ENCODE assay signal across 8 cellular contexts in genomic region chr18:7568426-7568825, GRCh38. TPM values are rescaled to one million over a fixed set of nuclear protein-coding genes. Genes with fewer than 3 reads are reported as not detected.
DNase-seq lines count a peak whose midpoint lies in the region; ATAC-seq, FAIRE-seq and TF ChIP-seq lines count a peak whose summit lies in the region.

No MANE protein-coding gene starts in this region.

- 1% methylated on average over 22 of the region's 44 CpGs; no CpG with 5 or more reads in 1 of the 2 experiments for WGBS in H1 (ENCODE audit: extremely low coverage in 1 of 2, insufficient coverage in 1 of 2, insufficient read length in 1 of 2, insufficient replicate concordance in 2 of 2, low coverage in 1 of 2, low lambda C conversion rate in 2 of 2, missing lambda C conversion rate in 1 of 2), 2 experiments
- 1% methylated on average over 27 of the region's 44 CpGs; no CpG with 5 or more reads in 1 of the 2 donors for WGBS in upper lobe of left lung, 2 donors

- H3K9me3 Mint-ChIP-seq in activated T-cell treated with anti-CD3 and anti-CD28 coated beads, Interleukin-2, amount 50 U/mL, for 24 hours, result peaks cover 10% of the 10 kb centered on the region
- H3K9me3 Mint-ChIP-seq in activated naive CD4-positive, alpha-beta T cell treated with anti-CD3 and anti-CD28 coated beads, Interleukin-2, amount 10 ng/mL, durations not matched to agents 7 days and 5 days, result no peaks in the 10 kb centered on the region

- ATAC-seq in upper lobe of left lung (ENCODE audit: low FRiP score in 2 of 2) (peak; percentile 6 to 18), GM18502 (IDR thresholded peaks at IDR 0.05; ENCODE audit: poor library complexity, unreplicated experiment) (no peak), GM21390 (IDR thresholded peaks at IDR 0.05; ENCODE audit: unreplicated experiment) (no peak)

- TF ChIP-seq RAD21 in H1 (IDR thresholded peaks at IDR 0.05 in 1 of 2, conservative IDR thresholded peaks at IDR 0.05 in 1 of 2; ENCODE audit: low read depth in 2 of 2, low read length in 2 of 2), result peak; percentile 15 to 22; a peak in 2 of 4 replicates

- H3K4me1 Mint-ChIP-seq in activated T-cell treated with anti-CD3 and anti-CD28 coated beads, Interleukin-2, amount 50 U/mL, for 24 hours (ENCODE audit: low read depth), result peaks cover 6% of the 10 kb centered on the region
- H3K4me1 Mint-ChIP-seq in activated naive CD4-positive, alpha-beta T cell treated with anti-CD3 and anti-CD28 coated beads, Interleukin-2, amount 10 ng/mL, durations not matched to agents 7 days and 5 days, result peaks cover 4% of the 10 kb centered on the region

- peaks cover 58% of the 10 kb centered on the region for H3K27me3 Mint-ChIP-seq in activated T-cell treated with anti-CD3 and anti-CD28 coated beads, Interleukin-2, amount 50 U/mL, for 24 hours
- H3K27me3 Mint-ChIP-seq in activated naive CD4-positive, alpha-beta T cell treated with anti-CD3 and anti-CD28 coated beads, Interleukin-2, amount 10 ng/mL, durations not matched to agents 7 days and 5 days, result peaks cover 47% of the 10 kb centered on the region

- H3K9me3 ChIP-seq in H1 (ENCODE audit: insufficient read depth in 2 of 2, low read depth in 1 of 2, low read length in 1 of 2), result no peaks in the 10 kb centered on the region
- H3K9me3 ChIP-seq in upper lobe of left lung, result no peaks in the 10 kb centered on the region

- H3K23me2 ChIP-seq in H1 (ENCODE audit: low read depth, low read length), result peaks cover 15% of the 10 kb centered on the region; the same call in 1 of the 2 replicates

- peak; percentile 32 for DNase-seq in activated T-cell treated with anti-CD3 and anti-CD28 coated beads, Interleukin-2, amount 50 U/mL, for 24 hours
- DNase-seq in activated T-cell treated with anti-CD3 and anti-CD28 coated beads, Interleukin-2, amount 50 U/mL, for 1 hour, result no peak
- DNase-seq in H1 (ENCODE audit: low read depth in 1 of 2, low spot score in 2 of 2), result no peak
- DNase-seq in lung microvascular endothelial cell (ENCODE audit: low read depth in 2 of 2), result peak; percentile 31 to 65
- peak; percentile 38 to 90 for DNase-seq in upper lobe of left lung
- DNase-seq in activated naive CD4-positive, alpha-beta T cell treated with anti-CD3 and anti-CD28 coated beads, Interleukin-2, amount 10 ng/mL, durations not matched to agents 7 days and 5 days, result no peak

- POLR2A ChIA-PET in H1 (lab: Charles Lee; ENCODE audit: partially characterized antibody), result interaction anchor here (1.6 kb wide), 1 partner anchor 38 kb away, joined by 3 read pairs; no protein-coding TSS in a partner anchor

- peak overlapping the region; percentile 36 for H3K4me3 Mint-ChIP-seq in activated T-cell treated with anti-CD3 and anti-CD28 coated beads, Interleukin-2, amount 50 U/mL, for 24 hours
- no peak overlapping the region for H3K4me3 Mint-ChIP-seq in activated naive CD4-positive, alpha-beta T cell treated with anti-CD3 and anti-CD28 coated beads, Interleukin-2, amount 10 ng/mL, durations not matched to agents 7 days and 5 days

- no peak overlapping the region; the same call in 1 of the 2 replicates for H2AFZ ChIP-seq in H1 (ENCODE audit: low read length)

- peak overlapping the region; percentile 71 to 92 for H3K4me2 ChIP-seq in H1 (ENCODE audit: insufficient read depth in 1 of 2, low read depth in 2 of 2, low read length in 2 of 2)

- H3K4me3 ChIP-seq in H1 (ENCODE audit: extremely low read depth in 1 of 4, insufficient read depth in 2 of 4, low read depth in 3 of 4, low read length in 4 of 4), result peak overlapping the region; percentile 46 to 97 (median 67)
- H3K4me3 ChIP-seq in upper lobe of left lung, result peak overlapping the region; percentile 69 to 92 (median 82)

- no peak overlapping the region for H2BK20ac ChIP-seq in H1 (ENCODE audit: low read length)

- H4K91ac ChIP-seq in H1 (replicated peaks; ENCODE audit: insufficient read length, low read length), result no peak overlapping the region

- CTCF ChIA-PET in H1 (lab: Charles Lee; ENCODE audit: partially characterized antibody), result interaction anchor here (0.5 to 2.3 kb wide), 8 partner anchors 32 to 349 kb away, joined by 3 to 8 read pairs (median 3); no protein-coding TSS in a partner anchor
- CTCF ChIA-PET in activated naive CD4-positive, alpha-beta T cell treated with anti-CD3 and anti-CD28 coated beads, Interleukin-2, amount 10 ng/mL, durations not matched to agents 7 days and 5 days (lab: Charles Lee), result no interaction called here

- no peak overlapping the region for H3K27ac ChIP-seq in H1 (ENCODE audit: low read depth, low read length)
- H3K27ac ChIP-seq in upper lobe of left lung, result peak overlapping the region; percentile 95 to 98 (median 98)

- TF ChIP-seq POLR2A in H1 (IDR thresholded peaks at IDR 0.05; ENCODE audit: control extremely low read depth in 1 of 2, low read depth in 2 of 2, low read length in 2 of 2), result no peak
- no peak for TF ChIP-seq POLR2A in upper lobe of left lung (IDR thresholded peaks at IDR 0.05)

- TF ChIP-seq EP300 in H1 (IDR thresholded peaks at IDR 0.05; ENCODE audit: borderline replicate concordance in 1 of 2, low read depth in 2 of 2, low read length in 2 of 2) (no peak), upper lobe of left lung (IDR thresholded peaks at IDR 0.05) (no peak)

- no peak overlapping the region for H2BK12ac ChIP-seq in H1 (ENCODE audit: low read depth, low read length)

- no peak overlapping the region for H2BK15ac ChIP-seq in H1 (ENCODE audit: low read length)

- H3K4me1 ChIP-seq in H1 (replicated peaks in 1 of 4; ENCODE audit: control insufficient read depth in 3 of 4, insufficient read depth in 4 of 4, low read length in 3 of 4), result peaks cover 0 to 2% (median 0%) of the 10 kb centered on the region in 4 experiments; a peak in 1 of 7 replicates
- H3K4me1 ChIP-seq in upper lobe of left lung, result peaks cover 14 to 41% (median 23%) of the 10 kb centered on the region in 4 donors

- no peak overlapping the region for H2AK5ac ChIP-seq in H1 (ENCODE audit: low read depth, low read length)

- H4K5ac ChIP-seq in H1 (ENCODE audit: insufficient read length, low read depth, low read length), result no peak overlapping the region

- H3K14ac ChIP-seq in H1 (ENCODE audit: insufficient read length), result no peak overlapping the region

- no peaks in the 10 kb centered on the region for H3K36me3 Mint-ChIP-seq in activated T-cell treated with anti-CD3 and anti-CD28 coated beads, Interleukin-2, amount 50 U/mL, for 24 hours (ENCODE audit: low read depth)
- peaks cover 1% of the 10 kb centered on the region for H3K36me3 Mint-ChIP-seq in activated naive CD4-positive, alpha-beta T cell treated with anti-CD3 and anti-CD28 coated beads, Interleukin-2, amount 10 ng/mL, durations not matched to agents 7 days and 5 days

- peaks cover 0 to 1% of the 10 kb centered on the region in 2 experiments for H4K20me1 ChIP-seq in H1 (replicated peaks in 1 of 2; ENCODE audit: control insufficient read depth in 1 of 2, insufficient read depth in 2 of 2, low read length in 2 of 2)

- TF ChIP-seq CTCF in H1 (IDR thresholded peaks at IDR 0.05; ENCODE audit: control extremely low read depth in 1 of 3, insufficient read depth in 1 of 3, low read depth in 1 of 3, low read length in 3 of 3) (peak; percentile 19 to 30 (median 23)), upper lobe of left lung (IDR thresholded peaks at IDR 0.05) (peak in 5 of 6 experiments; percentile 15 to 49 (median 18))

- H3K18ac ChIP-seq in H1 (ENCODE audit: extremely low read depth, low read length), result peak overlapping the region; percentile 60

- no peak overlapping the region for H2BK120ac ChIP-seq in H1 (replicated peaks; ENCODE audit: low read depth, low read length)

- no peak overlapping the region for H3K9ac ChIP-seq in H1 (replicated peaks in 1 of 4; ENCODE audit: extremely low read depth in 1 of 4, low read depth in 3 of 4, low read length in 3 of 4)

- H3K27me3 ChIP-seq in H1 (replicated peaks in 1 of 4; ENCODE audit: control insufficient read depth in 3 of 4, extremely low read depth in 1 of 4, insufficient read depth in 3 of 4, low read length in 3 of 4) (peaks cover 4 to 36% (median 27%) of the 10 kb centered on the region in 4 experiments), upper lobe of left lung (peaks cover 0 to 9% (median 0%) of the 10 kb centered on the region in 4 donors)

- H3K4ac ChIP-seq in H1 (replicated peaks; ENCODE audit: insufficient read length, low read depth, low read length), result no peak overlapping the region

- FAIRE-seq in H1 (lab: Jason Lieb, UNC), result no peak

- no peaks in the 10 kb centered on the region for H3K79me2 ChIP-seq in H1 (ENCODE audit: control insufficient read depth in 1 of 2, insufficient read depth in 2 of 2, low read length in 2 of 2)

- H3K79me1 ChIP-seq in H1 (ENCODE audit: low read depth, low read length), result no peaks in the 10 kb centered on the region

- peak overlapping the region; percentile 51 for H4K8ac ChIP-seq in H1 (ENCODE audit: extremely low read depth, insufficient read depth, low read length)

- H3K23ac ChIP-seq in H1 (ENCODE audit: insufficient read length), result no peak overlapping the region

- no peak overlapping the region for H3K27ac Mint-ChIP-seq in activated T-cell treated with anti-CD3 and anti-CD28 coated beads, Interleukin-2, amount 50 U/mL, for 24 hours
- no peak overlapping the region for H3K27ac Mint-ChIP-seq in activated naive CD4-positive, alpha-beta T cell treated with anti-CD3 and anti-CD28 coated beads, Interleukin-2, amount 10 ng/mL, durations not matched to agents 7 days and 5 days

- H3K36me3 ChIP-seq in H1 (ENCODE audit: control insufficient read depth in 2 of 4, insufficient read depth in 4 of 4, low read length in 3 of 4) (no peaks in the 10 kb centered on the region), upper lobe of left lung (no peaks in the 10 kb centered on the region)

- no peak overlapping the region for H2BK5ac ChIP-seq in H1 (ENCODE audit: low read depth, low read length)

- no peak overlapping the region for H3K56ac ChIP-seq in H1 (replicated peaks; ENCODE audit: insufficient read length, low read depth, low read length)

TF ChIP-seq in H1, 55 proteins besides CTCF, POLR2A, EP300 and RAD21 (continues in another document):
- TF ChIP-seq ASH2L (IDR thresholded peaks at IDR 0.05; ENCODE audit: low read length) (peak; percentile 26), TCF12 (IDR thresholded peaks at IDR 0.05; ENCODE audit: low read depth, low read length) (0 out of 2 replicates have a peak, but pooled peaks have one; percentile 14), TEAD4 (IDR thresholded peaks at IDR 0.05; ENCODE audit: low read depth, low read length) (no peak), EGR1 (IDR thresholded peaks at IDR 0.05; ENCODE audit: borderline replicate concordance, low read depth, low read length) (peak; percentile 51; the same call in 1 of the 2 replicates)

RNA-seq across cellular contexts. Expression of gene PTPRM, which starts 1.3 kb away (rescaled TPM):
- 4.1 and 5.7 TPM in 2 replicates for total RNA-seq in H1 (2021; fragmentation: NEBNext Ultra II Directional; extraction: Animal tissue kit (Norgen Biotek cat#: 25700))
- polyA plus RNA-seq in H1 (2011; rRNA removed), result 5.6 and 7.0 TPM in 2 replicates
- polyA plus RNA-seq in H1 (2011; cell fraction: cytosol; rRNA removed), result 6.0 TPM
- polyA plus RNA-seq in H1 (2011; cell fraction: nucleus; rRNA removed), result 19.5 TPM
- polyA plus RNA-seq in H1 (2012, experiment 1 of 2), result 4.0 to 5.9 TPM (median 4.6 TPM) in 4 replicates
- 0.30 TPM for polyA plus RNA-seq in H1 (2012, experiment 2 of 2)
- 7.0 TPM for polyA plus RNA-seq in H1 (2013, experiment 1 of 2)
- 7.4 TPM for polyA plus RNA-seq in H1 (2013, experiment 2 of 2)
- polyA minus RNA-seq in H1 (2011; rRNA and poly(A)+ RNA removed), result 14.5 and 16.0 TPM in 2 replicates
- polyA minus RNA-seq in H1 (2011; cell fraction: cytosol; rRNA and poly(A)+ RNA removed), result 9.4 TPM
- 45.9 TPM for polyA minus RNA-seq in H1 (2011; cell fraction: nucleus; rRNA and poly(A)+ RNA removed)
- total RNA-seq in lung microvascular endothelial cell (29.6 and 40.1 TPM in 2 replicates), upper lobe of left lung (100 to 1,000 TPM in 5 of 6 donors, 10 to 100 TPM in 1; 82.0 to 201 (median 154) TPM)

Comparison
In these comparisons a context has a peak if more than half of its experiments do, and no peak if none do; other contexts are left out.
1. DNase-seq: peak in activated T-cell treated with anti-CD3 and anti-CD28 coated beads, Interleukin-2, amount 50 U/mL, for 24 hours (single experiment), lung microvascular endothelial cell (2 of 2) and upper lobe of left lung (2 of 2); none in activated T-cell treated with anti-CD3 and anti-CD28 coated beads, Interleukin-2, amount 50 U/mL, for 1 hour (single experiment), H1 (0 of 2) and activated naive CD4-positive, alpha-beta T cell treated with anti-CD3 and anti-CD28 coated beads, Interleukin-2, amount 10 ng/mL, durations not matched to agents 7 days and 5 days (single experiment).
2. ATAC-seq: peak in upper lobe of left lung (2 of 2); none in GM18502 (single experiment) and GM21390 (single experiment).